23 cellular contexts compared by ENCODE assay signal in the genomic region with DNA sequence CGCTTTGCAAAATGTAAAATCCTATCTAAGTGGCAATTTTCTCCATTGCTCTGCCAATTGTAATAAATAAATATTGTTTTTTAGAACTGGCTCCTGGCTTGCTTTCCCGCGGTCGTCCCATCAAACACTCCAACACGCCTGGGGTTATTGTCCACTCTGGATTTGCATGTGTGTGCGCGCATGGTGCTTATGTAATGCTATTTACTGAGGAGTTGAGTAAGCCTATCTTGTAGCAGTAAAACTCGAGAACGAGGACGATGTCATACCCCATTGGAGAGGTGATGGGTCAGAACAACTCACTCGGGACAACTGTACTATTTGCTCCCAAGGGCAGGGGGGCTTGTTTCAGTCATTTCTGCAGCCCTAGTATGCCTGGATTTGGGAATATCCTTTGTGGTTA.
"Had no signal": no experiment of that assay in that cellular context is flagged by ENCODE, and none has a peak within 500 bp of the region (broad histone marks: within the 10 kb centered on the region; RNA-seq: fewer than 3 reads in every experiment).

No MANE protein-coding gene starts in this region.

- DNase-seq: esophagus squamous epithelium; foreskin fibroblast; glutamatergic neuron; islet precursor cell; left ventricle myocardium inferior; mesenchymal stem cell; naive B cell; occipital lobe; pancreas; sigmoid colon; stimulated activated CD4-positive, alpha-beta T cell treated with anti-CD3 and anti-CD28 coated beads, Interleukin-2, amount 100 ng/mL, for 24 hours; stimulated activated CD4-positive, alpha-beta T cell treated with anti-CD3 and anti-CD28 coated beads, Interleukin-4, amount 100 ng/mL, for 4 hours; stimulated activated naive B cell treated with anti-CD40 and anti-IgM and Interleukin-4, amounts not matched to agents 10 μg/mL and 1 μg/mL and 100 μg/mL, for 72 hours; stimulated activated naive CD8-positive, alpha-beta T cell treated with anti-CD3 and anti-CD28 coated beads, Interleukin-15, amount 100 ng/mL, for 72 hours; substantia nigra; transverse colon had no signal

- H3K4me1 Mint-ChIP-seq: stimulated activated naive CD8-positive, alpha-beta T cell treated with anti-CD3 and anti-CD28 coated beads, Interleukin-15, amount 100 ng/mL, for 72 hours had no signal

- H3K27ac ChIP-seq: esophagus squamous epithelium, gastroesophageal sphincter, left ventricle myocardium inferior, pancreas, sigmoid colon, skin epidermis, thoracic aorta, transverse colon had no signal

- H3K9me3 ChIP-seq: esophagus squamous epithelium, gastroesophageal sphincter, left ventricle myocardium inferior, pancreas, sigmoid colon, thoracic aorta, transverse colon had no signal

- H3K27me3 ChIP-seq: pancreas had no signal

- H3K4me3 Mint-ChIP-seq: dendritic cell treated with granulocyte-macrophage colony-stimulating factor and Interleukin-4, amounts not matched to agents 40 ng/mL and 50 ng/mL, for 4 days; naive B cell; nephron; stimulated activated naive B cell treated with anti-CD40 and anti-IgM and Interleukin-4, amounts not matched to agents 10 μg/mL and 1 μg/mL and 100 μg/mL, for 72 hours; stimulated activated naive CD8-positive, alpha-beta T cell treated with anti-CD3 and anti-CD28 coated beads, Interleukin-15, amount 100 ng/mL, for 72 hours had no signal

- H3K27ac Mint-ChIP-seq: dendritic cell treated with granulocyte-macrophage colony-stimulating factor and Interleukin-4, amounts not matched to agents 40 ng/mL and 50 ng/mL, for 4 days; naive B cell; nephron; progenitor cell of endocrine pancreas; stimulated activated naive B cell treated with anti-CD40 and anti-IgM and Interleukin-4, amounts not matched to agents 10 μg/mL and 1 μg/mL and 100 μg/mL, for 72 hours; stimulated activated naive CD8-positive, alpha-beta T cell treated with anti-CD3 and anti-CD28 coated beads, Interleukin-15, amount 100 ng/mL, for 72 hours had no signal

- H3K36me3 ChIP-seq: esophagus squamous epithelium, gastroesophageal sphincter, left ventricle myocardium inferior, pancreas, sigmoid colon, thoracic aorta, transverse colon had no signal

- FAIRE-seq: pancreas had no signal

- ATAC-seq: gastroesophageal sphincter; pancreas; stimulated activated naive B cell treated with anti-CD40 and anti-IgM and Interleukin-4, amounts not matched to agents 10 μg/mL and 1 μg/mL and 100 μg/mL, for 72 hours; stimulated activated naive CD8-positive, alpha-beta T cell treated with anti-CD3 and anti-CD28 coated beads, Interleukin-15, amount 100 ng/mL, for 72 hours had no signal

- H3K9me3 Mint-ChIP-seq: dendritic cell treated with granulocyte-macrophage colony-stimulating factor and Interleukin-4, amounts not matched to agents 40 ng/mL and 50 ng/mL, for 4 days; stimulated activated naive B cell treated with anti-CD40 and anti-IgM and Interleukin-4, amounts not matched to agents 10 μg/mL and 1 μg/mL and 100 μg/mL, for 72 hours; stimulated activated naive CD8-positive, alpha-beta T cell treated with anti-CD3 and anti-CD28 coated beads, Interleukin-15, amount 100 ng/mL, for 72 hours had no signal

- H3K4me1 ChIP-seq: pancreas had no signal

- H3K4me3 ChIP-seq: esophagus squamous epithelium, gastroesophageal sphincter, left ventricle myocardium inferior, lung, pancreas, sigmoid colon, skin epidermis, thoracic aorta, transverse colon had no signal
